In genomic region chr6:161439093-161439492, GRCh38 we compare ENCODE assay signal across 9 cellular contexts.
DNase-seq lines count a peak whose midpoint lies in the region; ATAC-seq and TF ChIP-seq lines count a peak whose summit lies in the region.
"Had no signal": no experiment of that assay in that cellular context is flagged by ENCODE, and none has a peak within 500 bp of the region (broad histone marks: within the 10 kb centered on the region; RNA-seq: fewer than 3 reads in every experiment).

No MANE protein-coding gene starts in this region.

- peak; percentile 83 for DNase-seq in AG09309 (ENCODE audit: low read depth)
- peak; percentile 96 for DNase-seq in NCI-H1105 (lab: John Stamatoyannopoulos, UW)
- DNase-seq in anterior cingulate cortex (lab: John Stamatoyannopoulos, UW): peak in 57 of 58 donors; percentile 17 to 90 (median 69)
- DNase-seq in kidney tubule cell (ENCODE audit: low spot score): peak; percentile 95
- no peak for DNase-seq in NCI-H128 (lab: John Stamatoyannopoulos, UW; ENCODE audit: unreplicated experiment)

- no peak for TF ChIP-seq CTCF in AG09309 (IDR thresholded peaks at IDR 0.05; ENCODE audit: control insufficient read depth, insufficient read depth, low read depth, low read length, missing control alignments)

- no peak for ATAC-seq in HG03135 (IDR thresholded peaks at IDR 0.05; ENCODE audit: unreplicated experiment)
- no peak for ATAC-seq in HG03280 (IDR thresholded peaks at IDR 0.05; ENCODE audit: unreplicated experiment)
- no peak for ATAC-seq in HG02610 (IDR thresholded peaks at IDR 0.05; ENCODE audit: unreplicated experiment)
- ATAC-seq: mucosa of descending colon had no signal

- no peak overlapping the region for H3K4me3 ChIP-seq in AG09309 (ENCODE audit: control insufficient read depth, low read depth, low read length)
- H3K4me3 ChIP-seq: mucosa of descending colon had no signal
